1 cellular context compared by ENCODE assay signal in genomic region chr15:57251941-57252340, GRCh38.
TF ChIP-seq lines count a peak whose summit lies in the region.

No MANE protein-coding gene starts in this region.

TF ChIP-seq in H1, 55 proteins besides CTCF, POLR2A, EP300 and RAD21:
- TF ChIP-seq SP4 (IDR thresholded peaks at IDR 0.05; ENCODE audit: low read length) (no peak), NRF1 (IDR thresholded peaks at IDR 0.05; ENCODE audit: low read depth, low read length) (no peak)
TF ChIP-seq in H1: peak in this region for 0.
